In genomic region chr9:112554516-112554915, GRCh38 we compare ENCODE assay signal across 26 cellular contexts.
DNase-seq lines count a peak whose midpoint lies in the region; ATAC-seq and TF ChIP-seq lines count a peak whose summit lies in the region.
"Had no signal": no experiment of that assay in that cellular context is flagged by ENCODE, and none has a peak within 500 bp of the region (broad histone marks: within the 10 kb centered on the region; RNA-seq: fewer than 3 reads in every experiment).

No MANE protein-coding gene starts in this region.

- peak overlapping the region; percentile 68 for H3K4me3 Mint-ChIP-seq in HFFc6
- H3K4me3 Mint-ChIP-seq: activated CD8-positive, alpha-beta T cell treated with anti-CD3 and anti-CD28 coated beads for 36 hours; activated naive CD8-positive, alpha-beta T cell; activated T-cell treated with anti-CD3 and anti-CD28 coated beads, Interleukin-2, amount 50 U/mL, for 4 hours; CD8-positive, alpha-beta memory T cell; neural progenitor cell; stimulated activated naive B cell treated with anti-CD40 and anti-IgM and Interleukin-4, amounts not matched to agents 10 μg/mL and 1 μg/mL and 100 μg/mL, for 72 hours; T-helper 17 cell; WTC11 had no signal

- H3K9me2 ChIP-seq in hepatocyte (replicated peaks; ENCODE audit: insufficient read depth) (no peaks in the 10 kb centered on the region), MM.1S (replicated peaks; ENCODE audit: insufficient read depth, low read length) (no peaks in the 10 kb centered on the region)

- DNase-seq in ACHN (peak; percentile 16), HFFc6 (peak; percentile 63), astrocyte of the cerebellum (ENCODE audit: low read depth) (peak; percentile 54), hepatocyte (ENCODE audit: low spot score) (no peak), MM.1S (no peak), mesendoderm (no peak), NOMO-1 treated with dmso at 0.1 percent for 144 hours (lab: John Stamatoyannopoulos, UW; ENCODE audit: unreplicated experiment) (no peak)
- DNase-seq in activated naive CD4-positive, alpha-beta T cell treated with anti-CD3 and anti-CD28 coated beads, Interleukin-2, amount 50 U/mL, for 72 hours (ENCODE audit: low spot score in 2 of 2), result no peak
- DNase-seq: activated CD8-positive, alpha-beta T cell treated with anti-CD3 and anti-CD28 coated beads for 36 hours; activated T-cell treated with anti-CD3 and anti-CD28 coated beads, Interleukin-2, amount 50 U/mL, for 4 hours; caudate nucleus; CD8-positive, alpha-beta memory T cell; DMS79; effector CD8-positive, alpha-beta T cell; GOT3; kidney glomerular epithelial cell; MV-4-11; NCI-H187 treated with DMSO at 0.1 percent for 48 hours; stimulated activated CD4-positive, alpha-beta T cell treated with anti-CD3 and anti-CD28 coated beads, Interleukin-15, amount 100 ng/mL, for 24 hours; stimulated activated naive B cell treated with anti-CD40 and anti-IgM and Interleukin-4, amounts not matched to agents 10 μg/mL and 1 μg/mL and 100 μg/mL, for 72 hours; T-helper 17 cell; transverse colon had no signal

- H2BK15ac ChIP-seq in mesendoderm (replicated peaks; ENCODE audit: low read depth), result no peak overlapping the region

- H3K56ac ChIP-seq in mesendoderm (ENCODE audit: low read length), result no peak overlapping the region

- H3K23ac ChIP-seq in mesendoderm (ENCODE audit: low read length), result no peak overlapping the region

- H4K20me1 ChIP-seq in hepatocyte (ENCODE audit: insufficient read depth, poor library complexity, severe bottlenecking) (no peaks in the 10 kb centered on the region), MM.1S (ENCODE audit: insufficient read depth, low read length) (no peaks in the 10 kb centered on the region)

- peaks cover 81% of the 10 kb centered on the region for H3K4me1 Mint-ChIP-seq in HFFc6 (ENCODE audit: low read depth)
- H3K4me1 Mint-ChIP-seq: CD8-positive, alpha-beta memory T cell; T-helper 17 cell had no signal

- H3K4ac ChIP-seq in mesendoderm (ENCODE audit: low read depth, low read length), result no peak overlapping the region

- 4% methylated on average over 1 of the region's 1 CpG for WGBS in hepatocyte (ENCODE audit: low lambda C conversion rate, missing lambda C conversion rate)
- WGBS in mesendoderm (ENCODE audit: extremely low coverage, insufficient coverage, low lambda C conversion rate), result no CpG with 5 or more reads among the region's 1 CpG

- in situ Hi-C loops in ACHN (cut with HindIII; ENCODE audit: low pct_ligation_motif_present, low pct_unique_long_range_greater_than_20kb, low sequenced_read_pairs), result no loop called here
- in situ Hi-C loops in astrocyte of the cerebellum (cut with HindIII; ENCODE audit: low sequenced_read_pairs), result no loop called here

- H3K27ac ChIP-seq in hepatocyte (peak overlapping the region; percentile 59), MM.1S (ENCODE audit: low read length) (no peak overlapping the region), mesendoderm (ENCODE audit: low read depth, low read length) (no peak overlapping the region)
- H3K27ac ChIP-seq: neural progenitor cell, transverse colon had no signal

- H3K4me1 ChIP-seq in hepatocyte (ENCODE audit: insufficient read depth) (peaks cover 16% of the 10 kb centered on the region), MM.1S (ENCODE audit: low read length) (peaks cover 11% of the 10 kb centered on the region; the same call in 1 of the 2 replicates), mesendoderm (ENCODE audit: control insufficient read depth, low read depth, low read length) (peaks cover 8% of the 10 kb centered on the region)

- ATAC-seq in activated naive CD4-positive, alpha-beta T cell treated with anti-CD3 and anti-CD28 coated beads, Interleukin-2, amount 50 U/mL, for 72 hours, result no peak
- ATAC-seq: activated CD8-positive, alpha-beta T cell treated with anti-CD3 and anti-CD28 coated beads for 36 hours; activated T-cell treated with anti-CD3 and anti-CD28 coated beads, Interleukin-2, amount 50 U/mL, for 4 hours; Right ventricle myocardium inferior; stimulated activated naive B cell treated with anti-CD40 and anti-IgM and Interleukin-4, amounts not matched to agents 10 μg/mL and 1 μg/mL and 100 μg/mL, for 72 hours; T-helper 17 cell; WTC11 had no signal

- H3K79me2 ChIP-seq in hepatocyte (peaks cover 83% of the 10 kb centered on the region), MM.1S (ENCODE audit: low read length) (no peaks in the 10 kb centered on the region), mesendoderm (ENCODE audit: control insufficient read depth, insufficient read depth, low read length) (peaks cover 29% of the 10 kb centered on the region)

- H3F3A ChIP-seq in MM.1S (ENCODE audit: insufficient read depth, low read length), result no peaks in the 10 kb centered on the region

- no peak overlapping the region for H2BK5ac ChIP-seq in mesendoderm (ENCODE audit: low read length)

- no peak overlapping the region for H2AK5ac ChIP-seq in mesendoderm (ENCODE audit: low read length)

- H3K4me3 ChIP-seq in astrocyte of the cerebellum (ENCODE audit: low read depth, low read length) (no peak overlapping the region), hepatocyte (no peak overlapping the region), MM.1S (ENCODE audit: low read length) (no peak overlapping the region), mesendoderm (ENCODE audit: low read length) (no peak overlapping the region)
- H3K4me3 ChIP-seq: neural progenitor cell, transverse colon had no signal

- H3K79me1 ChIP-seq in mesendoderm (ENCODE audit: low read length), result peaks cover 19% of the 10 kb centered on the region

- H4K5ac ChIP-seq in mesendoderm (ENCODE audit: low read length), result no peak overlapping the region

- no peaks in the 10 kb centered on the region; the same call in 1 of the 2 replicates for H3K27me3 Mint-ChIP-seq in HFFc6 (ENCODE audit: insufficient read depth)
- H3K27me3 Mint-ChIP-seq: activated CD8-positive, alpha-beta T cell treated with anti-CD3 and anti-CD28 coated beads for 36 hours; activated naive CD8-positive, alpha-beta T cell; CD8-positive, alpha-beta memory T cell; stimulated activated naive B cell treated with anti-CD40 and anti-IgM and Interleukin-4, amounts not matched to agents 10 μg/mL and 1 μg/mL and 100 μg/mL, for 72 hours; T-helper 17 cell had no signal

- no peak overlapping the region for H2BK120ac ChIP-seq in mesendoderm (ENCODE audit: low read depth, low read length)

- no peak overlapping the region for H3K9ac ChIP-seq in MM.1S (ENCODE audit: low read length)
- H3K9ac ChIP-seq in mesendoderm (ENCODE audit: low read length), result no peak overlapping the region
- H3K9ac ChIP-seq: neural progenitor cell had no signal

- H2AFZ ChIP-seq in hepatocyte, result no peak overlapping the region
- H2AFZ ChIP-seq in MM.1S (ENCODE audit: low read length), result no peak overlapping the region
- H2AFZ ChIP-seq: neural progenitor cell had no signal

- no peak overlapping the region for H4K8ac ChIP-seq in mesendoderm (ENCODE audit: low read depth, low read length)

- H3K18ac ChIP-seq in mesendoderm (ENCODE audit: low read length), result no peak overlapping the region

- peak overlapping the region; percentile 84 for H3K27ac Mint-ChIP-seq in HFFc6
- H3K27ac Mint-ChIP-seq in activated naive CD4-positive, alpha-beta T cell treated with anti-CD3 and anti-CD28 coated beads, Interleukin-2, amount 50 U/mL, for 72 hours, result no peak overlapping the region
- H3K27ac Mint-ChIP-seq: activated CD8-positive, alpha-beta T cell treated with anti-CD3 and anti-CD28 coated beads for 36 hours; activated naive CD8-positive, alpha-beta T cell; CD8-positive, alpha-beta memory T cell; neural progenitor cell; stimulated activated naive B cell treated with anti-CD40 and anti-IgM and Interleukin-4, amounts not matched to agents 10 μg/mL and 1 μg/mL and 100 μg/mL, for 72 hours; T-helper 17 cell; WTC11 had no signal

- peaks cover 5% of the 10 kb centered on the region; the same call in 1 of the 2 replicates for H3K9me3 Mint-ChIP-seq in HFFc6
- H3K9me3 Mint-ChIP-seq in activated naive CD4-positive, alpha-beta T cell treated with anti-CD3 and anti-CD28 coated beads, Interleukin-2, amount 50 U/mL, for 72 hours, result no peaks in the 10 kb centered on the region
- H3K9me3 Mint-ChIP-seq: activated CD8-positive, alpha-beta T cell treated with anti-CD3 and anti-CD28 coated beads for 36 hours; activated T-cell treated with anti-CD3 and anti-CD28 coated beads, Interleukin-2, amount 50 U/mL, for 4 hours; CD8-positive, alpha-beta memory T cell; stimulated activated naive B cell treated with anti-CD40 and anti-IgM and Interleukin-4, amounts not matched to agents 10 μg/mL and 1 μg/mL and 100 μg/mL, for 72 hours; WTC11 had no signal

- H3K9me3 ChIP-seq in hepatocyte (ENCODE audit: low read depth) (no peaks in the 10 kb centered on the region), MM.1S (replicated peaks; ENCODE audit: insufficient read depth, low read length) (no peaks in the 10 kb centered on the region)
- H3K9me3 ChIP-seq: transverse colon had no signal

- H3K36me3 ChIP-seq in hepatocyte (replicated peaks; ENCODE audit: insufficient read depth, low read depth), result no peaks in the 10 kb centered on the region
- no peaks in the 10 kb centered on the region for H3K36me3 ChIP-seq in MM.1S (replicated peaks; ENCODE audit: insufficient read depth, low read length)
- no peaks in the 10 kb centered on the region for H3K36me3 ChIP-seq in mesendoderm (ENCODE audit: control insufficient read depth, insufficient read depth, low read length)
- H3K36me3 ChIP-seq: neural progenitor cell, transverse colon had no signal

- TF ChIP-seq CTCF in HFFc6 (IDR thresholded peaks at IDR 0.05) (no peak), astrocyte of the cerebellum (IDR thresholded peaks at IDR 0.05; ENCODE audit: low read depth, low read length, missing control alignments) (no peak), hepatocyte (IDR thresholded peaks at IDR 0.05; ENCODE audit: poor library complexity) (no peak), MM.1S (IDR thresholded peaks at IDR 0.05; ENCODE audit: low read length) (no peak)

- H3K36me3 Mint-ChIP-seq in HFFc6 (ENCODE audit: low read depth), result peaks cover 6% of the 10 kb centered on the region
- H3K36me3 Mint-ChIP-seq in activated naive CD4-positive, alpha-beta T cell treated with anti-CD3 and anti-CD28 coated beads, Interleukin-2, amount 50 U/mL, for 72 hours, result no peaks in the 10 kb centered on the region
- H3K36me3 Mint-ChIP-seq: CD8-positive, alpha-beta memory T cell had no signal

- H3K4me2 ChIP-seq in hepatocyte (no peak overlapping the region), MM.1S (ENCODE audit: low read depth, low read length) (no peak overlapping the region), mesendoderm (ENCODE audit: low read length) (no peak overlapping the region)
- H3K4me2 ChIP-seq: neural progenitor cell had no signal

- H3K27me3 ChIP-seq in hepatocyte (no peaks in the 10 kb centered on the region), MM.1S (replicated peaks; ENCODE audit: insufficient read depth, low read length) (no peaks in the 10 kb centered on the region), mesendoderm (ENCODE audit: insufficient read depth, low read length, poor library complexity) (no peaks in the 10 kb centered on the region)
- H3K27me3 ChIP-seq: neural progenitor cell, transverse colon had no signal

Comparison
In these comparisons a context has a peak if more than half of its experiments do, and no peak if none do; other contexts are left out.
1. DNase-seq: peak in ACHN (single experiment), HFFc6 (single experiment) and astrocyte of the cerebellum (single experiment); none in hepatocyte (single experiment), MM.1S (single experiment), activated naive CD4-positive, alpha-beta T cell treated with anti-CD3 and anti-CD28 coated beads, Interleukin-2, amount 50 U/mL, for 72 hours (0 of 2), mesendoderm (single experiment) and NOMO-1 treated with dmso at 0.1 percent for 144 hours (single experiment).